Comparison of ENCODE assay signal across 14 cellular contexts in the genomic region with DNA sequence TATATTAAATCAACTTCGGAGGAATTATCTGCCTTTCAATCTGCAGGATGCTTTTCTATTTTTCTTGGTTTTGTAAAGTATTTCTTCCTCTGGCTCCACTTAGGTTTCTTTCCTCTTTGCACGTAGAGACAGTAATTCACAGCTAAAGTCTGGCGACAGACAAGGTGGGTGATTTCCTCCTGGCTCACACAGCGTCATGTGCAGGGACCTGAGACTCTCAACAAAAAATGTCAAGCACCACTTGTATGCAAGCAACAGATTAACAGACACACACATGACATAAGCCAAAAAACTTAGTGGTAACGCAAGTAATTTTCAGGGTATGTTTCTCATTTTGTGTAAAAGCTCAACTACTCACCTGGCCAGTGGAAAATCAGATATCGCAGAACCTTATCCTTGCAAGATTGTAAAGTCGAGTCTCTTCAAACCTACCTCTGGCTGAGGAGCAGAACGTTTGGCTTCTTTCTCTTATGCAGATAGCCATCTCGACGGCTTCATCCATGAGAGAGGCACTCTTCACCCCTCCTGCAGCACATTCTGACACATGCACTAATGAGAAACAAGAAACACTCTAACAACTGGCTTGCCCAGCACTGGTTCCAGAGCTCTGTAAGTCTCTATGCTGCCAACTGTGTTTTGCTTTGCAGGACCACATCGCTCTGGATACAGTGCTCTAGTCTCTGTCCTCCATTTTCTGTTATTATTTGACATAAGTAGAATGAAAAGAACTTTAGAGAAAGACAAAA.
A peak's percentile ranks its signal among the peaks of the same experiment; 100 is the strongest.
DNase-seq lines count a peak whose midpoint lies in the region; ATAC-seq, FAIRE-seq and TF ChIP-seq lines count a peak whose summit lies in the region.
"Had no signal": no experiment of that assay in that cellular context is flagged by ENCODE, and none has a peak within 500 bp of the region (broad histone marks: within the 10 kb centered on the region; RNA-seq: fewer than 3 reads in every experiment).

No MANE protein-coding gene starts in this region.

- H3K27ac ChIP-seq in GM23338 (ENCODE audit: low read depth) = no peak overlapping the region
- no peak overlapping the region for H3K27ac ChIP-seq in lung (ENCODE audit: low read depth in 1 of 2, low read length in 1 of 2)
- H3K27ac ChIP-seq in upper lobe of right lung = no peak overlapping the region
- no peak overlapping the region for H3K27ac ChIP-seq in CD8-positive, alpha-beta memory T cell (ENCODE audit: low read depth, low read length)
- H3K27ac ChIP-seq: A549, C4-2B had no signal

- H3K4me2 ChIP-seq in GM23338 = no peak overlapping the region
- H3K4me2 ChIP-seq: A549 had no signal

- no peaks in the 10 kb centered on the region for H3K27me3 ChIP-seq in GM23338 (ENCODE audit: insufficient read depth)
- peaks cover 2% of the 10 kb centered on the region for H3K27me3 ChIP-seq in bronchial epithelial cell (ENCODE audit: control insufficient read depth, insufficient read depth, low read length)
- no peaks in the 10 kb centered on the region for H3K27me3 ChIP-seq in lung (ENCODE audit: control insufficient read depth, insufficient read depth)
- no peaks in the 10 kb centered on the region for H3K27me3 ChIP-seq in upper lobe of right lung
- H3K27me3 ChIP-seq in CD8-positive, alpha-beta memory T cell (ENCODE audit: insufficient read depth, low read length, poor library complexity, severe bottlenecking) = no peaks in the 10 kb centered on the region

- 51 to 58% methylated on average over 11 of the region's 11 CpGs for WGBS in lung, 2 donors

- H3K4me1 ChIP-seq in GM23338 (ENCODE audit: insufficient read depth) = peaks cover 36% of the 10 kb centered on the region
- no peaks in the 10 kb centered on the region for H3K4me1 ChIP-seq in lung (ENCODE audit: control insufficient read depth in 2 of 2, insufficient read depth in 2 of 2, low read length in 2 of 2)
- H3K4me1 ChIP-seq in upper lobe of right lung = peaks cover 8% of the 10 kb centered on the region
- no peaks in the 10 kb centered on the region for H3K4me1 ChIP-seq in CD8-positive, alpha-beta memory T cell (ENCODE audit: insufficient read depth, low read length)
- H3K4me1 ChIP-seq: A549, BE2C had no signal

- H3K27ac Mint-ChIP-seq in GM23338 = no peak overlapping the region
- H3K27ac Mint-ChIP-seq in CD8-positive, alpha-beta memory T cell = peak overlapping the region in 1 of 8 donors; percentile 22
- H3K27ac Mint-ChIP-seq: CD4-positive, alpha-beta memory T cell had no signal

- no peaks in the 10 kb centered on the region for H3K27me3 Mint-ChIP-seq in GM23338 (ENCODE audit: insufficient read depth, low read depth, poor library complexity)
- H3K27me3 Mint-ChIP-seq in CD8-positive, alpha-beta memory T cell = peaks cover 5 to 36% of the 10 kb centered on the region in 2 donors

- H3K36me3 ChIP-seq in GM23338 (ENCODE audit: insufficient read depth) (no peaks in the 10 kb centered on the region), bronchial epithelial cell (ENCODE audit: control insufficient read depth, insufficient read depth, low read length) (no peaks in the 10 kb centered on the region), lung (ENCODE audit: control insufficient read depth in 2 of 2, insufficient read depth in 2 of 2, low read length in 2 of 2) (no peaks in the 10 kb centered on the region), upper lobe of right lung (no peaks in the 10 kb centered on the region)
- no peaks in the 10 kb centered on the region for H3K36me3 ChIP-seq in CD8-positive, alpha-beta memory T cell (ENCODE audit: insufficient read depth, low read length)
- H3K36me3 ChIP-seq: BE2C had no signal

- no peaks in the 10 kb centered on the region for H3K36me3 Mint-ChIP-seq in GM23338 (ENCODE audit: low read depth)
- H3K36me3 Mint-ChIP-seq in CD8-positive, alpha-beta memory T cell = no peaks in the 10 kb centered on the region
- H3K36me3 Mint-ChIP-seq: CD4-positive, alpha-beta memory T cell had no signal

- no peaks in the 10 kb centered on the region for H3K9me3 Mint-ChIP-seq in GM23338
- no peaks in the 10 kb centered on the region for H3K9me3 Mint-ChIP-seq in CD8-positive, alpha-beta memory T cell
- H3K9me3 Mint-ChIP-seq: CD4-positive, alpha-beta memory T cell had no signal

- no peak for DNase-seq in GM23338 (ENCODE audit: low spot score)
- no peak for DNase-seq in bronchial epithelial cell (ENCODE audit: low read depth)
- peak; percentile 35 for DNase-seq in lung (ENCODE audit: low spot score)
- DNase-seq in upper lobe of right lung = no peak
- DNase-seq in germinal center (ENCODE audit: low spot score) = no peak
- DNase-seq in CD8-positive, alpha-beta memory T cell = no peak
- DNase-seq: BE2C; CD4-positive, alpha-beta memory T cell; COR-L47; GF-D8; H7; IMR-90 had no signal

- CTCF ChIA-PET in CD8-positive, alpha-beta memory T cell (lab: Charles Lee) = no interaction called here

- ATAC-seq in GM23338 (peak; percentile 27; the same call in 1 of the 3 replicates), lung (ENCODE audit: insufficient read depth, low FRiP score) (peak; percentile 58), upper lobe of right lung (peak; percentile 84)
- ATAC-seq: A549 had no signal

- peaks cover 0 to 2% of the 10 kb centered on the region in 2 donors for H3K9me3 ChIP-seq in lung (ENCODE audit: control insufficient read depth in 2 of 2, insufficient read depth in 1 of 2, low read length in 1 of 2)
- H3K9me3 ChIP-seq in upper lobe of right lung = no peaks in the 10 kb centered on the region
- no peaks in the 10 kb centered on the region for H3K9me3 ChIP-seq in CD8-positive, alpha-beta memory T cell (ENCODE audit: low read length)
- H3K9me3 ChIP-seq: A549, BE2C had no signal

- H3K79me2 ChIP-seq in GM23338 (replicated peaks; ENCODE audit: insufficient read depth) = no peaks in the 10 kb centered on the region

- peaks cover 25% of the 10 kb centered on the region for H3K4me1 Mint-ChIP-seq in GM23338
- no peaks in the 10 kb centered on the region for H3K4me1 Mint-ChIP-seq in CD8-positive, alpha-beta memory T cell
- H3K4me1 Mint-ChIP-seq: CD4-positive, alpha-beta memory T cell had no signal

- TF ChIP-seq CTCF in GM23338 (conservative IDR thresholded peaks at IDR 0.05; ENCODE audit: low read depth in 2 of 2) (no peak), bronchial epithelial cell (IDR thresholded peaks at IDR 0.05; ENCODE audit: insufficient read depth, low read length, severe bottlenecking) (no peak), lung (IDR thresholded peaks at IDR 0.05; ENCODE audit: control extremely low read depth, extremely low read depth) (no peak), upper lobe of right lung (IDR thresholded peaks at IDR 0.05) (no peak)

- no peaks in the 10 kb centered on the region for H4K20me1 ChIP-seq in GM23338 (replicated peaks; ENCODE audit: insufficient read depth)

- intact Hi-C loops in upper lobe of right lung (cut with DNase I) = no loop called here

- peak; percentile 13 for FAIRE-seq in bronchial epithelial cell (lab: Jason Lieb, UNC)
- FAIRE-seq: A549 had no signal

- no peaks in the 10 kb centered on the region for H3F3A ChIP-seq in GM23338 (replicated peaks; ENCODE audit: low read depth)

- no peak overlapping the region for H3K4me3 ChIP-seq in GM23338
- no peak overlapping the region for H3K4me3 ChIP-seq in bronchial epithelial cell (ENCODE audit: low read depth, low read length)
- H3K4me3 ChIP-seq in lung = no peak overlapping the region
- H3K4me3 ChIP-seq in upper lobe of right lung = no peak overlapping the region
- H3K4me3 ChIP-seq in CD8-positive, alpha-beta memory T cell (ENCODE audit: low read length) = no peak overlapping the region
- H3K4me3 ChIP-seq: A549 had no signal

- no peaks in the 10 kb centered on the region for H3K9me2 ChIP-seq in GM23338 (ENCODE audit: insufficient read depth)

- POLR2A ChIA-PET in CD8-positive, alpha-beta memory T cell (lab: Charles Lee) = no interaction called here

- H3K4me3 Mint-ChIP-seq in GM23338 = no peak overlapping the region
- no peak overlapping the region for H3K4me3 Mint-ChIP-seq in CD8-positive, alpha-beta memory T cell
- H3K4me3 Mint-ChIP-seq: CD4-positive, alpha-beta memory T cell had no signal

- H2AFZ ChIP-seq in GM23338 = peak overlapping the region; percentile 9; the same call in 1 of the 2 replicates

TF ChIP-seq in GM23338, 12 proteins besides CTCF, POLR2A, EP300 and RAD21 (continues in another document):
- no peak for TF ChIP-seq EZH2 (IDR thresholded peaks at IDR 0.05; ENCODE audit: low read depth, unreplicated experiment)
- TF ChIP-seq, protein P1, sequence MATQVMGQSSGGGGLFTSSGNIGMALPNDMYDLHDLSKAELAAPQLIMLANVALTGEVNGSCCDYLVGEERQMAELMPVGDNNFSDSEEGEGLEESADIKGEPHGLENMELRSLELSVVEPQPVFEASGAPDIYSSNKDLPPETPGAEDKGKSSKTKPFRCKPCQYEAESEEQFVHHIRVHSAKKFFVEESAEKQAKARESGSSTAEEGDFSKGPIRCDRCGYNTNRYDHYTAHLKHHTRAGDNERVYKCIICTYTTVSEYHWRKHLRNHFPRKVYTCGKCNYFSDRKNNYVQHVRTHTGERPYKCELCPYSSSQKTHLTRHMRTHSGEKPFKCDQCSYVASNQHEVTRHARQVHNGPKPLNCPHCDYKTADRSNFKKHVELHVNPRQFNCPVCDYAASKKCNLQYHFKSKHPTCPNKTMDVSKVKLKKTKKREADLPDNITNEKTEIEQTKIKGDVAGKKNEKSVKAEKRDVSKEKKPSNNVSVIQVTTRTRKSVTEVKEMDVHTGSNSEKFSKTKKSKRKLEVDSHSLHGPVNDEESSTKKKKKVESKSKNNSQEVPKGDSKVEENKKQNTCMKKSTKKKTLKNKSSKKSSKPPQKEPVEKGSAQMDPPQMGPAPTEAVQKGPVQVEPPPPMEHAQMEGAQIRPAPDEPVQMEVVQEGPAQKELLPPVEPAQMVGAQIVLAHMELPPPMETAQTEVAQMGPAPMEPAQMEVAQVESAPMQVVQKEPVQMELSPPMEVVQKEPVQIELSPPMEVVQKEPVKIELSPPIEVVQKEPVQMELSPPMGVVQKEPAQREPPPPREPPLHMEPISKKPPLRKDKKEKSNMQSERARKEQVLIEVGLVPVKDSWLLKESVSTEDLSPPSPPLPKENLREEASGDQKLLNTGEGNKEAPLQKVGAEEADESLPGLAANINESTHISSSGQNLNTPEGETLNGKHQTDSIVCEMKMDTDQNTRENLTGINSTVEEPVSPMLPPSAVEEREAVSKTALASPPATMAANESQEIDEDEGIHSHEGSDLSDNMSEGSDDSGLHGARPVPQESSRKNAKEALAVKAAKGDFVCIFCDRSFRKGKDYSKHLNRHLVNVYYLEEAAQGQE (IDR thresholded peaks at IDR 0.05; ENCODE audit: unreplicated experiment) = no peak
- no peak for TF ChIP-seq CREB1 (CRISPR knock-in tag; IDR thresholded peaks at IDR 0.05; ENCODE audit: low read depth)
- no peak for TF ChIP-seq ZNF114 (CRISPR knock-in tag; IDR thresholded peaks at IDR 0.05)
- TF ChIP-seq NANOG (IDR thresholded peaks at IDR 0.05; ENCODE audit: borderline replicate concordance) = no peak
- TF ChIP-seq ZNF331 (CRISPR knock-in tag; IDR thresholded peaks at IDR 0.05; ENCODE audit: low read depth) = no peak
- TF ChIP-seq STAT1 (IDR thresholded peaks at IDR 0.05; ENCODE audit: unreplicated experiment) = no peak
- TF ChIP-seq JUNB (IDR thresholded peaks at IDR 0.05; ENCODE audit: unreplicated experiment) = no peak
- TF ChIP-seq POLR2AphosphoS5 (IDR thresholded peaks at IDR 0.05; ENCODE audit: low read depth) = no peak

Comparison
In these comparisons a context has a peak if more than half of its experiments do, and no peak if none do; other contexts are left out.
1. ATAC-seq: peak in every context shown above with its lines; median percentile 84 in upper lobe of right lung; 58 in lung; 27 in GM23338.